Comparison of ENCODE assay signal across 1 cellular context in genomic region chr6:138526822-138527235, GRCh38.
TF ChIP-seq lines count a peak whose summit lies in the region.

No MANE protein-coding gene starts in this region.

TF ChIP-seq in HepG2, 621 proteins besides CTCF, POLR2A, EP300 and RAD21 (continued from another document and continues in another):
- TF ChIP-seq ZBTB3 (CRISPR knock-in tag; IDR thresholded peaks at IDR 0.05; ENCODE audit: borderline replicate concordance, low read depth) (0 out of 2 replicates have a peak, but pooled peaks have one; percentile 66), MLX (CRISPR knock-in tag; IDR thresholded peaks at IDR 0.05) (0 out of 2 replicates have a peak, but pooled peaks have one; percentile 43), ZNF772 (CRISPR knock-in tag; IDR thresholded peaks at IDR 0.05) (0 out of 2 replicates have a peak, but pooled peaks have one; percentile 26), TCF7 (IDR thresholded peaks at IDR 0.05; ENCODE audit: low read depth) (peak; percentile 33; the same call in 1 of the 2 replicates), ZSCAN31 (CRISPR knock-in tag; IDR thresholded peaks at IDR 0.05; ENCODE audit: low read depth) (no peak), KDM3A (CRISPR knock-in tag; IDR thresholded peaks at IDR 0.05; ENCODE audit: low read depth) (no peak), XRCC5 (optimal IDR thresholded peaks at IDR 0.05; ENCODE audit: low read length) (peak; percentile 74), HNF4A (CRISPR knock-in tag; IDR thresholded peaks at IDR 0.05) (peak; percentile 60), THRA (CRISPR knock-in tag; IDR thresholded peaks at IDR 0.05; ENCODE audit: borderline replicate concordance) (peak; percentile 63; the same call in 1 of the 2 replicates), ZMYM3 (CRISPR knock-in tag; IDR thresholded peaks at IDR 0.05) (peak; percentile 65; the same call in 1 of the 2 replicates), RXRA (CRISPR knock-in tag; IDR thresholded peaks at IDR 0.05) (peak; percentile 69; the same call in 1 of the 2 replicates), SAFB2 (CRISPR knock-in tag; IDR thresholded peaks at IDR 0.05; ENCODE audit: borderline replicate concordance, low read depth) (no peak), ZNF33A (CRISPR knock-in tag; IDR thresholded peaks at IDR 0.05; ENCODE audit: borderline replicate concordance) (no peak), FOXK2 (IDR thresholded peaks at IDR 0.05) (peak; percentile 28; the same call in 1 of the 2 replicates), SOX6 (IDR thresholded peaks at IDR 0.05) (no peak), SOX6 (CRISPR knock-in tag; IDR thresholded peaks at IDR 0.05) (peak; percentile 67), CEBPG (CRISPR knock-in tag; IDR thresholded peaks at IDR 0.05) (peak; percentile 17; the same call in 1 of the 2 replicates), MEIS1 (CRISPR knock-in tag; IDR thresholded peaks at IDR 0.05; ENCODE audit: borderline replicate concordance) (0 out of 2 replicates have a peak, but pooled peaks have one; percentile 34), TFE3 (CRISPR knock-in tag; IDR thresholded peaks at IDR 0.05) (peak; percentile 76; the same call in 1 of the 2 replicates), GPBP1L1 (CRISPR knock-in tag; IDR thresholded peaks at IDR 0.05) (no peak), ZNF441 (CRISPR knock-in tag; IDR thresholded peaks at IDR 0.05; ENCODE audit: borderline replicate concordance) (peak; percentile 92), DRAP1 (CRISPR knock-in tag; IDR thresholded peaks at IDR 0.05) (peak; percentile 49; the same call in 1 of the 2 replicates), HNF1B (CRISPR knock-in tag; IDR thresholded peaks at IDR 0.05) (peak; percentile 48; the same call in 1 of the 2 replicates), GTF3A (CRISPR knock-in tag; conservative IDR thresholded peaks at IDR 0.05) (no peak), KLF15 (CRISPR knock-in tag; IDR thresholded peaks at IDR 0.05; ENCODE audit: borderline replicate concordance) (no peak), HOXA3 (CRISPR knock-in tag; IDR thresholded peaks at IDR 0.05) (peak; percentile 74; the same call in 1 of the 2 replicates), MAX (IDR thresholded peaks at IDR 0.05) (peak; percentile 56; the same call in 1 of the 2 replicates), NFIC (IDR thresholded peaks at IDR 0.05; ENCODE audit: low read length) (peak; percentile 42), ZFP41 (CRISPR knock-in tag; IDR thresholded peaks at IDR 0.05; ENCODE audit: borderline replicate concordance) (no peak), SAP130 (CRISPR knock-in tag; IDR thresholded peaks at IDR 0.05; ENCODE audit: low read depth) (peak; percentile 90), FOXO1 (CRISPR knock-in tag; IDR thresholded peaks at IDR 0.05) (no peak; the same call in 1 of the 2 replicates), NR2F2 (IDR thresholded peaks at IDR 0.05; ENCODE audit: borderline replicate concordance, low read depth) (0 out of 2 replicates have a peak, but pooled peaks have one; percentile 21), FOXJ3 (CRISPR knock-in tag; IDR thresholded peaks at IDR 0.05; ENCODE audit: borderline replicate concordance) (0 out of 2 replicates have a peak, but pooled peaks have one; percentile 22), SP5 (CRISPR knock-in tag; IDR thresholded peaks at IDR 0.05; ENCODE audit: borderline replicate concordance, low read depth) (peak; percentile 71), ZNF12 (CRISPR knock-in tag; IDR thresholded peaks at IDR 0.05) (peak; percentile 68; the same call in 1 of the 2 replicates), ZNF501 (CRISPR knock-in tag; IDR thresholded peaks at IDR 0.05) (0 out of 2 replicates have a peak, but pooled peaks have one; percentile 36), HNF1A (IDR thresholded peaks at IDR 0.05; ENCODE audit: low read depth) (0 out of 2 replicates have a peak, but pooled peaks have one; percentile 26), HNF1A (CRISPR knock-in tag; IDR thresholded peaks at IDR 0.05; ENCODE audit: borderline replicate concordance) (peak; percentile 35; the same call in 1 of the 2 replicates), TEAD3 (CRISPR knock-in tag; optimal IDR thresholded peaks at IDR 0.05; ENCODE audit: borderline replicate concordance) (peak; percentile 67), MIER3 (CRISPR knock-in tag; IDR thresholded peaks at IDR 0.05; ENCODE audit: borderline replicate concordance) (peak; percentile 24; the same call in 1 of the 2 replicates), SRSF1 (optimal IDR thresholded peaks at IDR 0.05; ENCODE audit: low read depth, low read length) (no peak), MED1 (CRISPR knock-in tag; IDR thresholded peaks at IDR 0.05) (peak; percentile 70), RFXAP (CRISPR knock-in tag; IDR thresholded peaks at IDR 0.05; ENCODE audit: borderline replicate concordance) (peak; percentile 46; the same call in 1 of the 2 replicates), SOX5 (CRISPR knock-in tag; IDR thresholded peaks at IDR 0.05; ENCODE audit: borderline replicate concordance) (peak; percentile 75), PAXIP1 (CRISPR knock-in tag; conservative IDR thresholded peaks at IDR 0.05) (peak; percentile 74), ZNF263 (CRISPR knock-in tag; IDR thresholded peaks at IDR 0.05) (no peak), ASH2L (IDR thresholded peaks at IDR 0.05; ENCODE audit: insufficient read length, low read depth, low read length) (peak; percentile 57), SMAD9 (CRISPR knock-in tag; IDR thresholded peaks at IDR 0.05) (no peak), HIC2 (CRISPR knock-in tag; IDR thresholded peaks at IDR 0.05; ENCODE audit: low read depth) (0 out of 2 replicates have a peak, but pooled peaks have one; percentile 10)
